In genomic region chr13:41006951-41007350, GRCh38 we compare ENCODE assay signal across 2 cellular contexts.
TF ChIP-seq lines count a peak whose summit lies in the region.

No MANE protein-coding gene starts in this region.

TF ChIP-seq in HepG2, 621 proteins besides CTCF, POLR2A, EP300 and RAD21:
- TF ChIP-seq ZSCAN9 (CRISPR knock-in tag; IDR thresholded peaks at IDR 0.05; ENCODE audit: borderline replicate concordance), result no peak
- TF ChIP-seq MXD1 (CRISPR knock-in tag; IDR thresholded peaks at IDR 0.05), result no peak
- no peak for TF ChIP-seq SMARCE1 (IDR thresholded peaks at IDR 0.05; ENCODE audit: borderline replicate concordance)
- TF ChIP-seq MZF1 (CRISPR knock-in tag; IDR thresholded peaks at IDR 0.05; ENCODE audit: borderline replicate concordance), result no peak
- TF ChIP-seq HBP1 (CRISPR knock-in tag; IDR thresholded peaks at IDR 0.05; ENCODE audit: low read depth), result no peak
- no peak for TF ChIP-seq ZNF138 (CRISPR knock-in tag; IDR thresholded peaks at IDR 0.05; ENCODE audit: low read depth)
- no peak for TF ChIP-seq ZGPAT (CRISPR knock-in tag; IDR thresholded peaks at IDR 0.05)
- TF ChIP-seq HNF1A (IDR thresholded peaks at IDR 0.05; ENCODE audit: low read depth), result no peak
- TF ChIP-seq HNF1A (CRISPR knock-in tag; IDR thresholded peaks at IDR 0.05; ENCODE audit: borderline replicate concordance), result no peak
- no peak for TF ChIP-seq THYN1 (CRISPR knock-in tag; IDR thresholded peaks at IDR 0.05; ENCODE audit: borderline replicate concordance, low read depth)
- TF ChIP-seq HOXA9 (CRISPR knock-in tag; IDR thresholded peaks at IDR 0.05; ENCODE audit: borderline replicate concordance), result no peak
- no peak for TF ChIP-seq ZNF274 (CRISPR knock-in tag; IDR thresholded peaks at IDR 0.05)
- no peak for TF ChIP-seq FOSL1 (CRISPR knock-in tag; IDR thresholded peaks at IDR 0.05; ENCODE audit: borderline replicate concordance)
- TF ChIP-seq ZNF83 (CRISPR knock-in tag; IDR thresholded peaks at IDR 0.05; ENCODE audit: borderline replicate concordance), result no peak
- TF ChIP-seq RARA (CRISPR knock-in tag; IDR thresholded peaks at IDR 0.05), result no peak
- no peak for TF ChIP-seq FLYWCH1 (CRISPR knock-in tag; IDR thresholded peaks at IDR 0.05)
- TF ChIP-seq BATF2 (CRISPR knock-in tag; IDR thresholded peaks at IDR 0.05), result no peak
- TF ChIP-seq ZNF614 (CRISPR knock-in tag; IDR thresholded peaks at IDR 0.05; ENCODE audit: borderline replicate concordance), result no peak
- no peak for TF ChIP-seq BRCA1 (CRISPR knock-in tag; IDR thresholded peaks at IDR 0.05)
- TF ChIP-seq FOXP1 (IDR thresholded peaks at IDR 0.05), result no peak
- no peak for TF ChIP-seq FOXP1 (CRISPR knock-in tag; IDR thresholded peaks at IDR 0.05)
- TF ChIP-seq IRX3 (CRISPR knock-in tag; IDR thresholded peaks at IDR 0.05; ENCODE audit: borderline replicate concordance, low read depth), result no peak

TF ChIP-seq in GM12878, 131 proteins besides CTCF, POLR2A, EP300 and RAD21:
- TF ChIP-seq CBX3 (IDR thresholded peaks at IDR 0.05; ENCODE audit: borderline replicate concordance, low read depth) (no peak), RUNX3 (IDR thresholded peaks at IDR 0.05; ENCODE audit: low read length) (no peak), MXI1 (IDR thresholded peaks at IDR 0.05; ENCODE audit: low read depth, low read length) (no peak), RBBP5 (conservative IDR thresholded peaks at IDR 0.05) (no peak), NRF1 (conservative IDR thresholded peaks at IDR 0.05; ENCODE audit: low read depth, low read length) (no peak), ESRRA (IDR thresholded peaks at IDR 0.05; ENCODE audit: low read length) (no peak), SREBF1 (IDR thresholded peaks at IDR 0.05; ENCODE audit: low read length) (no peak), YBX1 (IDR thresholded peaks at IDR 0.05) (no peak), ZBTB40 (IDR thresholded peaks at IDR 0.05; ENCODE audit: borderline replicate concordance) (no peak), MEF2A (IDR thresholded peaks at IDR 0.05; ENCODE audit: insufficient read depth, low read depth, low read length) (no peak), MYC (IDR thresholded peaks at IDR 0.05; ENCODE audit: insufficient read depth, insufficient read length, insufficient replicate concordance, low read length, severe bottlenecking) (no peak), ASH2L (IDR thresholded peaks at IDR 0.05; ENCODE audit: borderline replicate concordance, low read depth) (no peak), ZNF24 (IDR thresholded peaks at IDR 0.05) (no peak)
TF ChIP-seq in GM12878: peak in this region for 0.
